In genomic region chr17:76880268-76880667, GRCh38 we compare ENCODE assay signal across 29 cellular contexts. TPM values are rescaled to one million over a fixed set of nuclear protein-coding genes. Genes with fewer than 3 reads are reported as not detected.
"Had no signal": no experiment of that assay in that cellular context is flagged by ENCODE, and none has a peak within 500 bp of the region (broad histone marks: within the 10 kb centered on the region; RNA-seq: fewer than 3 reads in every experiment).

No MANE protein-coding gene starts in this region.

- H3K9me3 ChIP-seq: adrenal gland, body of pancreas, breast epithelium, MG63 had no signal

- H3K4me3 Mint-ChIP-seq: activated CD4-positive, alpha-beta memory T cell treated with anti-CD3 and anti-CD28 coated beads, Interleukin-2, amount 10 ng/mL, durations not matched to agents 7 days and 5 days; activated CD8-positive, alpha-beta memory T cell treated with anti-CD3 and anti-CD28 coated beads, Interleukin-2, amount 10 ng/mL, durations not matched to agents 7 days and 5 days; activated naive CD4-positive, alpha-beta T cell treated with anti-CD3 and anti-CD28 coated beads, Interleukin-2, amount 10 ng/mL, durations not matched to agents 7 days and 5 days; activated naive CD8-positive, alpha-beta T cell treated with anti-CD3 and anti-CD28 coated beads, Interleukin-2, amount 10 ng/mL, durations not matched to agents 7 days and 5 days had no signal

- H3K4me1 ChIP-seq: adrenal gland, body of pancreas, breast epithelium had no signal

- ATAC-seq: activated CD8-positive, alpha-beta memory T cell treated with anti-CD3 and anti-CD28 coated beads, Interleukin-2, amount 10 ng/mL, durations not matched to agents 7 days and 5 days; body of pancreas; PC-3 had no signal

- H3K27me3 Mint-ChIP-seq: activated CD4-positive, alpha-beta memory T cell treated with anti-CD3 and anti-CD28 coated beads, Interleukin-2, amount 10 ng/mL, durations not matched to agents 7 days and 5 days; activated CD8-positive, alpha-beta memory T cell treated with anti-CD3 and anti-CD28 coated beads, Interleukin-2, amount 10 ng/mL, durations not matched to agents 7 days and 5 days had no signal

- H3K27ac Mint-ChIP-seq: activated CD4-positive, alpha-beta memory T cell treated with anti-CD3 and anti-CD28 coated beads, Interleukin-2, amount 10 ng/mL, durations not matched to agents 7 days and 5 days; activated CD8-positive, alpha-beta memory T cell treated with anti-CD3 and anti-CD28 coated beads, Interleukin-2, amount 10 ng/mL, durations not matched to agents 7 days and 5 days; activated naive CD4-positive, alpha-beta T cell treated with anti-CD3 and anti-CD28 coated beads, Interleukin-2, amount 10 ng/mL, durations not matched to agents 7 days and 5 days; activated naive CD8-positive, alpha-beta T cell treated with anti-CD3 and anti-CD28 coated beads, Interleukin-2, amount 10 ng/mL, durations not matched to agents 7 days and 5 days had no signal

- H3K4me1 Mint-ChIP-seq: activated CD4-positive, alpha-beta memory T cell treated with anti-CD3 and anti-CD28 coated beads, Interleukin-2, amount 10 ng/mL, durations not matched to agents 7 days and 5 days; activated CD8-positive, alpha-beta memory T cell treated with anti-CD3 and anti-CD28 coated beads, Interleukin-2, amount 10 ng/mL, durations not matched to agents 7 days and 5 days; activated naive CD4-positive, alpha-beta T cell treated with anti-CD3 and anti-CD28 coated beads, Interleukin-2, amount 10 ng/mL, durations not matched to agents 7 days and 5 days; activated naive CD8-positive, alpha-beta T cell treated with anti-CD3 and anti-CD28 coated beads, Interleukin-2, amount 10 ng/mL, durations not matched to agents 7 days and 5 days had no signal

- H3K4me3 ChIP-seq: adrenal gland, body of pancreas, breast epithelium, MG63 had no signal

- H3K27me3 ChIP-seq: adrenal gland, body of pancreas, breast epithelium, MG63 had no signal

- DNase-seq: activated CD4-positive, alpha-beta memory T cell treated with anti-CD3 and anti-CD28 coated beads, Interleukin-2, amount 10 ng/mL, durations not matched to agents 7 days and 5 days; activated CD4-positive, alpha-beta T cell treated with anti-CD3 and anti-CD28 coated beads for 1 hour; activated CD4-positive, alpha-beta T cell treated with anti-CD3 and anti-CD28 coated beads for 48 hours; activated CD4-positive, CD25-positive, alpha-beta regulatory T cell; activated CD8-positive, alpha-beta memory T cell treated with anti-CD3 and anti-CD28 coated beads for 24 hours; activated CD8-positive, alpha-beta memory T cell treated with anti-CD3 and anti-CD28 coated beads, Interleukin-2, amount 10 ng/mL, durations not matched to agents 7 days and 5 days; activated CD8-positive, alpha-beta memory T cell treated with anti-CD3 and anti-CD28 coated beads, Interleukin-2, amount 50 U/mL, for 48 hours; activated effector memory CD4-positive, alpha-beta T cell treated with Interleukin-2 at 50 U/mL for 16 hours; activated naive CD4-positive, alpha-beta T cell treated with anti-CD3 and anti-CD28 coated beads, Interleukin-2, amount 10 ng/mL, durations not matched to agents 7 days and 5 days; activated naive CD8-positive, alpha-beta T cell treated with anti-CD3 and anti-CD28 coated beads, Interleukin-2, amount 10 ng/mL, durations not matched to agents 7 days and 5 days; activated T-cell treated with anti-CD3 and anti-CD28 coated beads, Interleukin-2, amount 50 U/mL, for 48 hours; adrenal gland; body of pancreas; Kasumi-1; MG63; NCI-H1092; NCI-H1436 treated with DMSO at 0.1 percent for 48 hours; NCI-H1694 treated with DMSO at 0.1 percent for 48 hours; NCI-H2029; NCI-H345; NCI-H524 treated with DMSO at 0.1 percent for 48 hours; PC-3; Right ventricle myocardium superior; SW 1271; T-helper 1 cell; T-helper 2 cell; T-helper 9 cell had no signal

- H3K36me3 ChIP-seq: adrenal gland, breast epithelium, MG63 had no signal

- H3K36me3 Mint-ChIP-seq: activated naive CD4-positive, alpha-beta T cell treated with anti-CD3 and anti-CD28 coated beads, Interleukin-2, amount 10 ng/mL, durations not matched to agents 7 days and 5 days; activated naive CD8-positive, alpha-beta T cell treated with anti-CD3 and anti-CD28 coated beads, Interleukin-2, amount 10 ng/mL, durations not matched to agents 7 days and 5 days had no signal

- H3K27ac ChIP-seq: adrenal gland, body of pancreas, breast epithelium, VCaP had no signal

RNA-seq across cellular contexts. Expression of gene MGAT5B, which starts 12.1 kb away (rescaled TPM):
- total RNA-seq: Right ventricle myocardium superior had no signal
